Comparison of ENCODE assay signal across 22 cellular contexts in genomic region chr7:71935674-71936073, GRCh38.
DNase-seq lines count a peak whose midpoint lies in the region; ATAC-seq and TF ChIP-seq lines count a peak whose summit lies in the region.
"Had no signal": no experiment of that assay in that cellular context is flagged by ENCODE, and none has a peak within 500 bp of the region (broad histone marks: within the 10 kb centered on the region; RNA-seq: fewer than 3 reads in every experiment).

No MANE protein-coding gene starts in this region.

- no peaks in the 10 kb centered on the region for H3F3A ChIP-seq in MM.1S (ENCODE audit: insufficient read depth, low read length)

- no peak for TF ChIP-seq CTCF in MM.1S (IDR thresholded peaks at IDR 0.05; ENCODE audit: low read length)

- H3K27me3 ChIP-seq in BLaER1 treated with 17β-estradiol and CSF1 and Interleukin-3, amounts not matched to agents 10 nM and 100 nM, result no peaks in the 10 kb centered on the region
- H3K27me3 ChIP-seq in MM.1S (replicated peaks; ENCODE audit: insufficient read depth, low read length) (no peaks in the 10 kb centered on the region), SJCRH30 (no peaks in the 10 kb centered on the region)
- H3K27me3 ChIP-seq: BE2C had no signal

- no peaks in the 10 kb centered on the region for H3K79me2 ChIP-seq in MM.1S (ENCODE audit: low read length)

- H4K20me1 ChIP-seq in BLaER1 treated with 17β-estradiol and CSF1 and Interleukin-3, amounts not matched to agents 10 nM and 100 nM, result no peaks in the 10 kb centered on the region
- no peaks in the 10 kb centered on the region for H4K20me1 ChIP-seq in MM.1S (ENCODE audit: insufficient read depth, low read length)

- DNase-seq in MM.1S (peak; percentile 70), RPMI8226 (peak; percentile 39), SJCRH30 (no peak), left ventricle myocardium superior (no peak)
- DNase-seq in stimulated activated CD4-positive, alpha-beta T cell treated with anti-CD3 and anti-CD28 coated beads, Interleukin-4, amount 100 ng/mL, for 24 hours, result no peak
- DNase-seq: 8988T; ACHN; BE2C; C1 segment of cervical spinal cord; CD4-positive, alpha-beta memory T cell; CD4-positive, CD25-positive, alpha-beta regulatory T cell; CD8-positive, alpha-beta memory T cell; COR-L47; DMS 273 treated with DMSO at 0.1 percent for 48 hours; DMS153; DMS53; DMS79; DND-41; EL; GDM1 had no signal

- intact Hi-C loops in left ventricle myocardium superior (cut with micrococcal nuclease), result no loop called here

- peak overlapping the region in 4 of 11 experiments; percentile 72 to 79 (median 75); a peak in 4 of 22 replicates for H3K27ac ChIP-seq in BLaER1 treated with 17β-estradiol and CSF1 and Interleukin-3, amounts not matched to agents 10 nM and 100 nM
- H3K27ac ChIP-seq in MM.1S (ENCODE audit: low read length), result peak overlapping the region; percentile 40; the same call in 1 of the 2 replicates
- H3K27ac ChIP-seq in SJCRH30, result no peak overlapping the region

- H3K4me2 ChIP-seq in BLaER1 treated with 17β-estradiol and CSF1 and Interleukin-3, amounts not matched to agents 10 nM and 100 nM, result peak overlapping the region in 8 of 11 experiments; percentile 4 to 84 (median 64); a peak in 11 of 22 replicates
- no peak overlapping the region for H3K4me2 ChIP-seq in MM.1S (ENCODE audit: low read depth, low read length)

- H3K4me3 ChIP-seq in BLaER1 treated with 17β-estradiol and CSF1 and Interleukin-3, amounts not matched to agents 10 nM and 100 nM, result no peak overlapping the region
- no peak overlapping the region for H3K4me3 ChIP-seq in MM.1S (ENCODE audit: low read length)
- no peak overlapping the region for H3K4me3 ChIP-seq in SJCRH30
- H3K4me3 ChIP-seq: GM12878 had no signal

- H3K9ac ChIP-seq in BLaER1 treated with 17β-estradiol and CSF1 and Interleukin-3, amounts not matched to agents 10 nM and 100 nM, result no peak overlapping the region
- no peak overlapping the region for H3K9ac ChIP-seq in MM.1S (ENCODE audit: low read length)

- ATAC-seq in left ventricle myocardium superior, result no peak
- ATAC-seq: GM12878 had no signal

- H3K36me3 ChIP-seq in BLaER1 treated with 17β-estradiol and CSF1 and Interleukin-3, amounts not matched to agents 10 nM and 100 nM, result no peaks in the 10 kb centered on the region; a peak in 3 of 22 replicates
- H3K36me3 ChIP-seq in MM.1S (replicated peaks; ENCODE audit: insufficient read depth, low read length) (no peaks in the 10 kb centered on the region), SJCRH30 (no peaks in the 10 kb centered on the region)
- H3K36me3 ChIP-seq: BE2C had no signal

- H3K9me3 ChIP-seq in BLaER1 treated with 17β-estradiol and CSF1 and Interleukin-3, amounts not matched to agents 10 nM and 100 nM (replicated peaks in 1 of 11), result peaks cover 39 to 58% (median 52%) of the 10 kb centered on the region in 11 experiments
- H3K9me3 ChIP-seq in MM.1S (replicated peaks; ENCODE audit: insufficient read depth, low read length), result no peaks in the 10 kb centered on the region
- no peaks in the 10 kb centered on the region; the same call in 1 of the 2 replicates for H3K9me3 ChIP-seq in SJCRH30 (replicated peaks)
- H3K9me3 ChIP-seq: BE2C had no signal

- H3K4me1 ChIP-seq in BLaER1 treated with 17β-estradiol and CSF1 and Interleukin-3, amounts not matched to agents 10 nM and 100 nM, result peaks cover 9 to 40% (median 34%) of the 10 kb centered on the region in 10 experiments
- H3K4me1 ChIP-seq in MM.1S (ENCODE audit: low read length) (no peaks in the 10 kb centered on the region), SJCRH30 (no peaks in the 10 kb centered on the region)
- H3K4me1 ChIP-seq: BE2C had no signal

- no peak overlapping the region for H2AFZ ChIP-seq in MM.1S (ENCODE audit: low read length)

- H3K9me2 ChIP-seq in MM.1S (replicated peaks; ENCODE audit: insufficient read depth, low read length), result no peaks in the 10 kb centered on the region

Comparison
In these comparisons a context has a peak if more than half of its experiments do, and no peak if none do; other contexts are left out.
1. DNase-seq: peak in MM.1S (single experiment) and RPMI8226 (single experiment); none in stimulated activated CD4-positive, alpha-beta T cell treated with anti-CD3 and anti-CD28 coated beads, Interleukin-4, amount 100 ng/mL, for 24 hours (single experiment), SJCRH30 (0 of 2) and left ventricle myocardium superior (single experiment).